8 cellular contexts compared by ENCODE assay signal in the genomic region with DNA sequence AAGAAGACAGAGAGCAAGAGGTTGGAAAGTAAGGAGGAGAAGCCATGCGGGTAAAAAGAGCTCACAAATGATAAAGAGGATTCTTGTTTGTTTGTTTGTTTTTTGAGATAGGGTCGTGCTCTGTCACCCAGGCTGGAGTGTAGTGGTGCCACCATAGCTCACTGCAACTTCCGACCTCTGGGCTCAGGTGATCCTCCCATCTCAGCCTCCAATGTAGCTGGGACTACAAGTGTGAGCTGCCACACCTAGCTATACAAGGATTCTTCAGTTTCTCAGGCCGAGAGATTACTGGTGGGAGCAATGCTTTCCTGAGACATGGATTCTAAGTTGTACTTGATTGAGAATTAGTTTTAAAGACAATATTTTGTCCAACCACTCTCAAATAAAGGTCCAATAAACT.
"Had no signal": no experiment of that assay in that cellular context is flagged by ENCODE, and none has a peak within 500 bp of the region (broad histone marks: within the 10 kb centered on the region; RNA-seq: fewer than 3 reads in every experiment).

No MANE protein-coding gene starts in this region.

- DNase-seq: GM23248, GOT3, H7, HFFc6 had no signal

- H3K27ac Mint-ChIP-seq: HFFc6, IgD-negative memory B cell had no signal

- H3K4me1 Mint-ChIP-seq: IgD-negative memory B cell had no signal

- H3K27ac ChIP-seq: GM23248, HL-60 had no signal

- ATAC-seq: HCT116, HepG2 had no signal

- H3K9me3 Mint-ChIP-seq: HFFc6, IgD-negative memory B cell had no signal

- H3K4me3 Mint-ChIP-seq: HFFc6, IgD-negative memory B cell had no signal
